10 cellular contexts compared by ENCODE assay signal in genomic region chr12:25186038-25186787, GRCh38. TPM values are rescaled to one million over a fixed set of nuclear protein-coding genes. Genes with fewer than 3 reads are reported as not detected.
DNase-seq lines count a peak whose midpoint lies in the region; ATAC-seq, FAIRE-seq and TF ChIP-seq lines count a peak whose summit lies in the region.
"Had no signal": no experiment of that assay in that cellular context is flagged by ENCODE, and none has a peak within 500 bp of the region (broad histone marks: within the 10 kb centered on the region; RNA-seq: fewer than 3 reads in every experiment).

No MANE protein-coding gene starts in this region.

- TF ChIP-seq CTCF in MM.1S (IDR thresholded peaks at IDR 0.05; ENCODE audit: low read length) (no peak), HepG2 (CRISPR knock-in tag; IDR thresholded peaks at IDR 0.05) (no peak), CD14-positive monocyte (IDR thresholded peaks at IDR 0.05) (no peak)

- peaks cover 5% of the 10 kb centered on the region; the same call in 1 of the 2 replicates for H3F3A ChIP-seq in MM.1S (ENCODE audit: insufficient read depth, low read length)

- H3K36me3 ChIP-seq in MM.1S (replicated peaks; ENCODE audit: insufficient read depth, low read length): no peaks in the 10 kb centered on the region
- H3K36me3 ChIP-seq in HepG2 (replicated peaks in 1 of 2; ENCODE audit: control insufficient read depth in 1 of 2, insufficient read depth in 2 of 2, low read length in 2 of 2): no peaks in the 10 kb centered on the region

- peak; percentile 68 for ATAC-seq in GM18867 (IDR thresholded peaks at IDR 0.05; ENCODE audit: unreplicated experiment)
- peak; percentile 60 for ATAC-seq in GM21619 (IDR thresholded peaks at IDR 0.05; ENCODE audit: unreplicated experiment)
- ATAC-seq in HepG2: no peak
- ATAC-seq: right cardiac atrium had no signal

- no peak overlapping the region for H3K4me3 Mint-ChIP-seq in CD14-positive monocyte

- H3K27me3 ChIP-seq in MM.1S (replicated peaks; ENCODE audit: insufficient read depth, low read length): no peaks in the 10 kb centered on the region
- no peaks in the 10 kb centered on the region for H3K27me3 ChIP-seq in HepG2 (ENCODE audit: control insufficient read depth in 1 of 2, insufficient read depth in 2 of 2, low read length in 2 of 2)

- POLR2A ChIA-PET in HepG2 (lab: Yijun Ruan, JAX): no interaction called here

- H3K79me2 ChIP-seq in MM.1S (ENCODE audit: low read length) (no peaks in the 10 kb centered on the region), HepG2 (ENCODE audit: insufficient read depth, low read length) (no peaks in the 10 kb centered on the region)

- H3K9me3 ChIP-seq in MM.1S (replicated peaks; ENCODE audit: insufficient read depth, low read length): no peaks in the 10 kb centered on the region
- H3K9me3 ChIP-seq in HepG2 (ENCODE audit: low read length): no peaks in the 10 kb centered on the region

- intact Hi-C loops in HepG2 (cut with micrococcal nuclease; ENCODE audit: unreplicated experiment): no loop called here
- intact Hi-C loops in CD14-positive monocyte (cut with micrococcal nuclease): no loop called here

- no peak for TF ChIP-seq EP300 in HepG2 (IDR thresholded peaks at IDR 0.05; ENCODE audit: low read depth in 2 of 2, low read length in 2 of 2)
- no peak for TF ChIP-seq EP300 in HepG2 (CRISPR knock-in tag; IDR thresholded peaks at IDR 0.05; ENCODE audit: borderline replicate concordance)

- H3K4me1 ChIP-seq in MM.1S (ENCODE audit: low read length) (peaks cover 12% of the 10 kb centered on the region), HepG2 (ENCODE audit: insufficient read depth, low read length) (peaks cover 9% of the 10 kb centered on the region)

- 49% methylated on average over 4 of the region's 4 CpGs for WGBS in HepG2 (ENCODE audit: low lambda C conversion rate)

- TF ChIP-seq POLR2A in HepG2 (IDR thresholded peaks at IDR 0.05; ENCODE audit: insufficient read depth in 1 of 2, low read depth in 2 of 2, low read length in 2 of 2): no peak

- BruUV-seq in HepG2 (replicated peaks; lab: Mats Ljungman, UMichigan): no TSS peak

- peak overlapping the region; percentile 0; the same call in 1 of the 2 replicates for H3K9ac ChIP-seq in MM.1S (ENCODE audit: low read length)
- no peak overlapping the region for H3K9ac ChIP-seq in HepG2 (ENCODE audit: insufficient read depth, low read depth, low read length)

- no peaks in the 10 kb centered on the region for H3K36me3 Mint-ChIP-seq in CD14-positive monocyte

- H3K4me3 ChIP-seq in MM.1S (ENCODE audit: low read length) (peak overlapping the region; percentile 36; the same call in 1 of the 2 replicates), HepG2 (replicated peaks in 1 of 3; ENCODE audit: insufficient read depth in 1 of 3, low read depth in 2 of 3, low read length in 3 of 3) (no peak overlapping the region)
- H3K4me3 ChIP-seq: lung had no signal

- H3K9me2 ChIP-seq in MM.1S (replicated peaks; ENCODE audit: insufficient read depth, low read length): no peaks in the 10 kb centered on the region

- CTCF ChIA-PET in HepG2 (lab: Yijun Ruan, JAX; ENCODE audit: low intra/inter-chr PET ratio, low total read pairs): no interaction called here

- H3K27me3 Mint-ChIP-seq in CD14-positive monocyte (ENCODE audit: low read depth in 3 of 3): peaks cover 0 to 3% (median 1%) of the 10 kb centered on the region in 3 donors

- H3K9me3 Mint-ChIP-seq in CD14-positive monocyte: no peaks in the 10 kb centered on the region

- peak overlapping the region; percentile 62 for H3K4me2 ChIP-seq in MM.1S (ENCODE audit: low read depth, low read length)
- peak overlapping the region; percentile 36; the same call in 1 of the 2 replicates for H3K4me2 ChIP-seq in HepG2 (ENCODE audit: low read depth, low read length)

- H3K27ac ChIP-seq in MM.1S (ENCODE audit: low read length) (no peak overlapping the region), HepG2 (ENCODE audit: extremely low read length, insufficient read depth, low read length) (no peak overlapping the region)

- no peak overlapping the region for H3K27ac Mint-ChIP-seq in CD14-positive monocyte

- no peak for TF ChIP-seq RAD21 in HepG2 (CRISPR knock-in tag; IDR thresholded peaks at IDR 0.05)

- H3K4me1 Mint-ChIP-seq in CD14-positive monocyte: peaks cover 3% of the 10 kb centered on the region

- no peaks in the 10 kb centered on the region for H4K20me1 ChIP-seq in MM.1S (ENCODE audit: insufficient read depth, low read length)
- H4K20me1 ChIP-seq in HepG2 (ENCODE audit: insufficient read depth, low read length): no peaks in the 10 kb centered on the region

- DNase-seq in MM.1S (peak; percentile 26), HepG2 (ENCODE audit: low spot score) (peak; percentile 43), GF-D8 (lab: John Stamatoyannopoulos, UW) (no peak), CD14-positive monocyte (ENCODE audit: low spot score) (no peak)
- DNase-seq in stimulated activated CD4-positive, alpha-beta T cell treated with anti-CD3 and anti-CD28 coated beads, Interleukin-1b, Interleukin-23, amount 100 ng/mL, for 48 hours: no peak
- DNase-seq: right cardiac atrium had no signal

- FAIRE-seq in HepG2 (lab: Jason Lieb, UNC): no peak

- in situ Hi-C loops in HepG2 (cut with HindIII; ENCODE audit: extremely low pct_ligation_motif_present, low pct_unique_long_range_greater_than_20kb): no loop called here

- H2AFZ ChIP-seq in MM.1S (ENCODE audit: low read length) (peak overlapping the region; percentile 11), HepG2 (ENCODE audit: low read length) (no peak overlapping the region)

TF ChIP-seq in HepG2, 621 proteins besides CTCF, POLR2A, EP300 and RAD21:
- peak; percentile 45; the same call in 1 of the 2 replicates for TF ChIP-seq CEBPB (IDR thresholded peaks at IDR 0.05; ENCODE audit: borderline replicate concordance, low read depth, low read length)
- TF ChIP-seq THAP7 (CRISPR knock-in tag; IDR thresholded peaks at IDR 0.05): no peak

RNA-seq across cellular contexts. Expression of gene DNAI7, which starts 8.7 kb away (rescaled TPM):
- total RNA-seq in HepG2 (2016; rRNA removed; fragmentation: Illumina TruSeq; extraction: Trizol): 0.04 TPM in 1 of 2 replicates, not detected in the other
- total RNA-seq in HepG2 (2016; cell fraction: cytosol; rRNA removed; fragmentation: Illumina TruSeq; extraction: Trizol; ENCODE audit: low read depth): 0.10 TPM in 1 of 2 replicates, not detected in the other
- not detected in 2 replicates for total RNA-seq in HepG2 (2016; cell fraction: insoluble cytoplasmic fraction; rRNA removed; fragmentation: Illumina TruSeq; extraction: Trizol)
- 0.07 and 0.12 TPM in 2 replicates for total RNA-seq in HepG2 (2016; cell fraction: membrane; rRNA removed; fragmentation: Illumina TruSeq; extraction: Trizol)
- not detected in 2 replicates for total RNA-seq in HepG2 (2016; cell fraction: nucleus; rRNA removed; fragmentation: Illumina TruSeq; extraction: Trizol)
- polyA plus RNA-seq in HepG2 (2011; rRNA removed) (0.25 TPM in 1 of 2 replicates, not detected in the other), CD14-positive monocyte (not detected)
- not detected in 2 replicates for polyA plus RNA-seq in HepG2 (2011; cell fraction: cytosol; rRNA removed)
- polyA plus RNA-seq in HepG2 (2011; cell fraction: nucleus; rRNA removed): not detected in 2 replicates
- polyA plus RNA-seq in HepG2 (2012): not detected in 2 replicates
- not detected in 2 replicates for polyA plus RNA-seq in HepG2 (2016; cell fraction: cytosol; fragmentation: Illumina TruSeq; extraction: Trizol; ENCODE audit: low read depth)
- not detected in 2 replicates for polyA plus RNA-seq in HepG2 (2016; cell fraction: insoluble cytoplasmic fraction; fragmentation: Illumina TruSeq; extraction: Trizol; ENCODE audit: low read depth)
- not detected in 2 replicates for polyA plus RNA-seq in HepG2 (2016; cell fraction: membrane; fragmentation: Illumina TruSeq; extraction: Trizol; ENCODE audit: low read depth)
- not detected in 2 replicates for polyA plus RNA-seq in HepG2 (2016; cell fraction: nucleus; fragmentation: Illumina TruSeq; extraction: Trizol; ENCODE audit: insufficient read depth, low read depth)
- 0.06 and 0.09 TPM in 2 replicates for polyA minus RNA-seq in HepG2 (2011; rRNA and poly(A)+ RNA removed; ENCODE audit: low replicate concordance)
- not detected in 2 replicates for polyA minus RNA-seq in HepG2 (2011; cell fraction: cytosol; rRNA and poly(A)+ RNA removed)
- not detected in 2 replicates for polyA minus RNA-seq in HepG2 (2011; cell fraction: nucleus; rRNA and poly(A)+ RNA removed)
- total RNA-seq: glomerular endothelial cell had no signal

RNA-seq across cellular contexts. Expression of gene ETFRF1, which starts 8.8 kb away (rescaled TPM):
- total RNA-seq in HepG2 (2016; rRNA removed; fragmentation: Illumina TruSeq; extraction: Trizol): 7.0 and 9.3 TPM in 2 replicates
- total RNA-seq in HepG2 (2016; cell fraction: cytosol; rRNA removed; fragmentation: Illumina TruSeq; extraction: Trizol; ENCODE audit: low read depth): 4.4 and 5.9 TPM in 2 replicates
- total RNA-seq in HepG2 (2016; cell fraction: insoluble cytoplasmic fraction; rRNA removed; fragmentation: Illumina TruSeq; extraction: Trizol): 6.8 and 10.2 TPM in 2 replicates
- 8.4 and 9.4 TPM in 2 replicates for total RNA-seq in HepG2 (2016; cell fraction: membrane; rRNA removed; fragmentation: Illumina TruSeq; extraction: Trizol)
- 10.6 and 12.6 TPM in 2 replicates for total RNA-seq in HepG2 (2016; cell fraction: nucleus; rRNA removed; fragmentation: Illumina TruSeq; extraction: Trizol)
- 6.4 and 6.8 TPM in 2 replicates for polyA plus RNA-seq in HepG2 (2011; rRNA removed)
- 6.7 and 10.2 TPM in 2 replicates for polyA plus RNA-seq in HepG2 (2011; cell fraction: cytosol; rRNA removed)
- 3.4 and 4.7 TPM in 2 replicates for polyA plus RNA-seq in HepG2 (2011; cell fraction: nucleus; rRNA removed)
- polyA plus RNA-seq in HepG2 (2012): 7.9 and 8.0 TPM in 2 replicates
- polyA plus RNA-seq in HepG2 (2016; cell fraction: cytosol; fragmentation: Illumina TruSeq; extraction: Trizol; ENCODE audit: low read depth): 8.3 and 9.5 TPM in 2 replicates
- polyA plus RNA-seq in HepG2 (2016; cell fraction: insoluble cytoplasmic fraction; fragmentation: Illumina TruSeq; extraction: Trizol; ENCODE audit: low read depth): 11.1 and 14.8 TPM in 2 replicates
- polyA plus RNA-seq in HepG2 (2016; cell fraction: membrane; fragmentation: Illumina TruSeq; extraction: Trizol; ENCODE audit: low read depth): 10.1 and 11.6 TPM in 2 replicates
- 10.5 and 12.8 TPM in 2 replicates for polyA plus RNA-seq in HepG2 (2016; cell fraction: nucleus; fragmentation: Illumina TruSeq; extraction: Trizol; ENCODE audit: insufficient read depth, low read depth)
- polyA minus RNA-seq in HepG2 (2011; rRNA and poly(A)+ RNA removed; ENCODE audit: low replicate concordance): 0.80 and 2.7 TPM in 2 replicates
- polyA minus RNA-seq in HepG2 (2011; cell fraction: cytosol; rRNA and poly(A)+ RNA removed): 2.5 and 2.9 TPM in 2 replicates
- 17.3 and 24.6 TPM in 2 replicates for polyA minus RNA-seq in HepG2 (2011; cell fraction: nucleus; rRNA and poly(A)+ RNA removed)
- polyA plus RNA-seq in CD14-positive monocyte: 10 to 100 TPM; 16.0 to 28.9 TPM

Comparison
In these comparisons a context has a peak if more than half of its experiments do, and no peak if none do; other contexts are left out.
1. DNase-seq: peak in MM.1S (single experiment) and HepG2 (single experiment); none in GF-D8 (single experiment), stimulated activated CD4-positive, alpha-beta T cell treated with anti-CD3 and anti-CD28 coated beads, Interleukin-1b, Interleukin-23, amount 100 ng/mL, for 48 hours (single experiment) and CD14-positive monocyte (single experiment).